Comparison of ENCODE assay signal across 28 cellular contexts in genomic region chr3:103009609-103010008, GRCh38.
"Had no signal": no experiment of that assay in that cellular context is flagged by ENCODE, and none has a peak within 500 bp of the region (broad histone marks: within the 10 kb centered on the region; RNA-seq: fewer than 3 reads in every experiment).

No MANE protein-coding gene starts in this region.

- H3K9me3 ChIP-seq: ovary, psoas muscle, right lobe of liver, sigmoid colon, thoracic aorta, thyroid gland, transverse colon, upper lobe of right lung, uterus had no signal

- H3K27me3 ChIP-seq: neural progenitor cell, ovary, right lobe of liver, sigmoid colon, stomach, thyroid gland, transverse colon, upper lobe of right lung, uterus had no signal

- H3K27me3 Mint-ChIP-seq: progenitor cell of endocrine pancreas; stimulated activated naive B cell treated with anti-CD40 and anti-IgM and Interleukin-4, amounts not matched to agents 10 μg/mL and 1 μg/mL and 100 μg/mL, for 72 hours; stimulated activated naive CD8-positive, alpha-beta T cell treated with anti-CD3 and anti-CD28 coated beads, Interleukin-15, Interleukin-2, amounts not matched to agents 100 ng/mL and 50 ng/mL, for 24 hours; type B pancreatic cell had no signal

- H3K4me1 Mint-ChIP-seq: stimulated activated effector memory CD8-positive, alpha-beta T cell treated with anti-CD3 and anti-CD28 coated beads, Interleukin-12 subunit alpha, Interleukin-12 subunit beta, amount 100 ng/mL, for 72 hours; stimulated activated naive B cell treated with anti-CD40 and anti-IgM and Interleukin-4, amounts not matched to agents 10 μg/mL and 1 μg/mL and 100 μg/mL, for 72 hours had no signal

- H3K36me3 Mint-ChIP-seq: natural killer cell; neural progenitor cell; stimulated activated effector memory CD8-positive, alpha-beta T cell treated with anti-CD3 and anti-CD28 coated beads, Interleukin-12 subunit alpha, Interleukin-12 subunit beta, amount 100 ng/mL, for 72 hours; stimulated activated naive B cell treated with anti-CD40 and anti-IgM and Interleukin-4, amounts not matched to agents 10 μg/mL and 1 μg/mL and 100 μg/mL, for 72 hours; type B pancreatic cell had no signal

- H3K9ac ChIP-seq: neural progenitor cell, parathyroid adenoma had no signal

- H3K36me3 ChIP-seq: neural progenitor cell, ovary, sigmoid colon, stomach, thoracic aorta, thyroid gland, transverse colon, upper lobe of right lung, uterus had no signal

- H3K4me3 ChIP-seq: neural progenitor cell, ovary, psoas muscle, right lobe of liver, sigmoid colon, stomach, thoracic aorta, thyroid gland, transverse colon, upper lobe of right lung, uterus had no signal

- DNase-seq: natural killer cell; occipital lobe; ovary; posterior cingulate gyrus; psoas muscle; right cardiac atrium; right lobe of liver; sigmoid colon; small intestine; stimulated activated CD4-positive, alpha-beta T cell treated with anti-CD3 and anti-CD28 coated beads, Interleukin-15, amount 100 ng/mL, for 24 hours; stimulated activated CD4-positive, alpha-beta T cell treated with anti-CD3 and anti-CD28 coated beads, Interleukin-2, amount 100 ng/mL, for 24 hours; stimulated activated CD4-positive, alpha-beta T cell treated with anti-CD3 and anti-CD28 coated beads, Interleukin-2, amount 100 ng/mL, for 48 hours; stimulated activated CD4-positive, alpha-beta T cell treated with anti-CD3 and anti-CD28 coated beads, Interleukin-4, amount 100 ng/mL, for 24 hours; stimulated activated naive B cell treated with anti-CD40 and anti-IgM and Interleukin-4, amounts not matched to agents 10 μg/mL and 1 μg/mL and 100 μg/mL, for 72 hours; stimulated activated naive CD4-positive, alpha-beta T cell treated with Interleukin-2 at 50 U/mL for 16 hours; stomach; thyroid gland; transverse colon; upper lobe of right lung; uterus had no signal

- H3K4me3 Mint-ChIP-seq: natural killer cell; nephron; neural progenitor cell; stimulated activated effector memory CD8-positive, alpha-beta T cell treated with anti-CD3 and anti-CD28 coated beads, Interleukin-12 subunit alpha, Interleukin-12 subunit beta, amount 100 ng/mL, for 72 hours; stimulated activated naive B cell treated with anti-CD40 and anti-IgM and Interleukin-4, amounts not matched to agents 10 μg/mL and 1 μg/mL and 100 μg/mL, for 72 hours; stimulated activated naive CD8-positive, alpha-beta T cell treated with anti-CD3 and anti-CD28 coated beads, Interleukin-15, Interleukin-2, amounts not matched to agents 100 ng/mL and 50 ng/mL, for 24 hours; type B pancreatic cell had no signal

- H3K9me3 Mint-ChIP-seq: neural progenitor cell had no signal

- H2AFZ ChIP-seq: neural progenitor cell, parathyroid adenoma had no signal

- ATAC-seq: natural killer cell; psoas muscle; right cardiac atrium; right lobe of liver; stimulated activated effector memory CD8-positive, alpha-beta T cell treated with anti-CD3 and anti-CD28 coated beads, Interleukin-12 subunit alpha, Interleukin-12 subunit beta, amount 100 ng/mL, for 72 hours; stimulated activated naive B cell treated with anti-CD40 and anti-IgM and Interleukin-4, amounts not matched to agents 10 μg/mL and 1 μg/mL and 100 μg/mL, for 72 hours; upper lobe of right lung had no signal

- H3K4me2 ChIP-seq: neural progenitor cell had no signal

- H3K79me2 ChIP-seq: parathyroid adenoma had no signal

- H3K4me1 ChIP-seq: neural progenitor cell, parathyroid adenoma, psoas muscle, right lobe of liver, sigmoid colon, thyroid gland, transverse colon, upper lobe of right lung, uterus had no signal

- FAIRE-seq: small intestine had no signal

- H3K27ac ChIP-seq: neural progenitor cell, ovary, parathyroid adenoma, psoas muscle, right lobe of liver, sigmoid colon, stomach, thoracic aorta, thyroid gland, transverse colon, upper lobe of right lung, uterus had no signal

- H3K27ac Mint-ChIP-seq: natural killer cell; nephron; neural progenitor cell; progenitor cell of endocrine pancreas; stimulated activated effector memory CD8-positive, alpha-beta T cell treated with anti-CD3 and anti-CD28 coated beads, Interleukin-12 subunit alpha, Interleukin-12 subunit beta, amount 100 ng/mL, for 72 hours; stimulated activated naive B cell treated with anti-CD40 and anti-IgM and Interleukin-4, amounts not matched to agents 10 μg/mL and 1 μg/mL and 100 μg/mL, for 72 hours; stimulated activated naive CD8-positive, alpha-beta T cell treated with anti-CD3 and anti-CD28 coated beads, Interleukin-15, Interleukin-2, amounts not matched to agents 100 ng/mL and 50 ng/mL, for 24 hours; type B pancreatic cell had no signal
